In the genomic region with DNA sequence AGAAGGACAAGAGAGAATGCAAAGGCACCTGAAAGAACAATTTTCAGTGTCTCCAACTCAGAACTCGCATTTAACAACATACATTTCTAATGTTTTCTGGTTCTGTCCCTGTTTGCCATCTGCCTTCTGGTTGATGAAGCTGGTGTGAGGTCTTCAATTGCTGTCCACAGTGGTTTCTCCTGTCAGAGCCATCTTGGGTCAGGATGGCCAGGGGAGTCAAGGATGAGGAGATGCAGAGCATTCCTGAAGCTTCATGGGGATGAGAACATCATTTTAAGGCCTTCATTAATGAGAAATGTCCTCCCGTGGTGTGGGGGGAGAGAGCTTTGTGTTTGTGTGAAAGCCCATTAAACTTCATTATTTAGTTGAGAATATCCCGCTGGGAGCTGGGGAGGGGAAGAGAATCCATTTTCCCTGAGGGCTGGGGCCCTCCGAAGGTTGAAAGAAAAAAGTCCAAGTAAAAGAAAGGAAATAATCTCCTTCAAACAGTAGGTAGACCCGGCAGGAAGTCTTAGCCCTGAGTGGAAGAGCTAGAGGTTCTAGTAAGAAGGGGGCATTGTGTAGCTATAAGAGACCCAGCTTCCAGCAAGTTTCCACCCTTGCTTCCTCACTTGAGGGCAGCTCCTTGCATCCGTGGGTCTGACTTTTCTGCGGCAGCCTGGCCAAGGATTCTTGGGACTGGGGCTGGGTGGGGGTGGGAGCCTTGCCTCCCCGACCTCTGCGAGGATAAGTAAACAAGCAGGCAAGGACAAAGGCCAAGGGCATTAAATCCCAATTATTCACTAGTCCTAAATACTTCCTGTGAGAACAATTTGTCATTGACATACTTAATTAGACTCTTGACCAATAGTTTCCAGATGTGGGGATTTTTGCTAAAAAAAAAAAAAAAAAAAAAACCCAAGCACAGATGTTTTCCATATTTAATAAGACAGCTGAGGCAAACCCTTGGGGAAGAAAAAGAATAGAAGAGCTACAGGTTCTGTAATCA, we compare ENCODE assay signal across 17 cellular contexts.
A peak's percentile ranks its signal among the peaks of the same experiment; 100 is the strongest.
DNase-seq lines count a peak whose midpoint lies in the region; ATAC-seq and TF ChIP-seq lines count a peak whose summit lies in the region.
"Had no signal": no experiment of that assay in that cellular context is flagged by ENCODE, and none has a peak within 500 bp of the region (broad histone marks: within the 10 kb centered on the region; RNA-seq: fewer than 3 reads in every experiment).

No MANE protein-coding gene starts in this region.

- peak overlapping the region; percentile 38 for H3K27ac Mint-ChIP-seq in mesothelial cell of epicardium
- H3K27ac Mint-ChIP-seq: activated CD4-positive, alpha-beta T cell treated with anti-CD3 and anti-CD28 coated beads, Interleukin-2, amount 10 ng/mL, durations not matched to agents 7 days and 5 days; CD8-positive, alpha-beta T cell; natural killer cell treated with Interleukin-12 subunit alpha and Interleukin-12 subunit beta and Interleukin-15 and Interleukin-18, amount 100 ng/mL, for 72 hours had no signal

- H3K4me2 ChIP-seq in smooth muscle cell, result no peak overlapping the region

- no peaks in the 10 kb centered on the region for H3K9me3 ChIP-seq in gastroesophageal sphincter
- no peaks in the 10 kb centered on the region for H3K9me3 ChIP-seq in smooth muscle cell (replicated peaks; ENCODE audit: low read depth)

- H3F3A ChIP-seq in smooth muscle cell (ENCODE audit: low read depth), result no peaks in the 10 kb centered on the region

- no peaks in the 10 kb centered on the region for H4K20me1 ChIP-seq in smooth muscle cell (ENCODE audit: low read depth)

- no peak overlapping the region for H2AFZ ChIP-seq in smooth muscle cell (ENCODE audit: low read depth)

- H3K27me3 ChIP-seq in gastroesophageal sphincter, result no peaks in the 10 kb centered on the region
- H3K27me3 ChIP-seq in smooth muscle cell (ENCODE audit: low read depth), result no peaks in the 10 kb centered on the region

- no peaks in the 10 kb centered on the region for H3K27me3 Mint-ChIP-seq in mesothelial cell of epicardium (ENCODE audit: low read depth)
- H3K27me3 Mint-ChIP-seq: activated CD4-positive, alpha-beta T cell treated with anti-CD3 and anti-CD28 coated beads, Interleukin-2, amount 10 ng/mL, durations not matched to agents 7 days and 5 days had no signal

- 25 to 50% methylated on average over 2 to 5 of the region's 9 CpGs for WGBS in gastroesophageal sphincter (ENCODE audit: low coverage in 1 of 2), 2 donors
- 79% methylated on average over 9 of the region's 9 CpGs for WGBS in smooth muscle cell (ENCODE audit: low lambda C conversion rate)

- no peaks in the 10 kb centered on the region for H3K36me3 Mint-ChIP-seq in mesothelial cell of epicardium
- H3K36me3 Mint-ChIP-seq: CD8-positive, alpha-beta T cell; natural killer cell treated with Interleukin-12 subunit alpha and Interleukin-12 subunit beta and Interleukin-15 and Interleukin-18, amount 100 ng/mL, for 72 hours had no signal

- no peaks in the 10 kb centered on the region for H3K36me3 ChIP-seq in gastroesophageal sphincter
- H3K36me3 ChIP-seq in smooth muscle cell (ENCODE audit: low read depth), result no peaks in the 10 kb centered on the region

- peaks cover 3% of the 10 kb centered on the region for H3K9me3 Mint-ChIP-seq in mesothelial cell of epicardium
- H3K9me3 Mint-ChIP-seq: activated CD4-positive, alpha-beta T cell treated with anti-CD3 and anti-CD28 coated beads, Interleukin-2, amount 10 ng/mL, durations not matched to agents 7 days and 5 days; CD8-positive, alpha-beta T cell; natural killer cell treated with Interleukin-12 subunit alpha and Interleukin-12 subunit beta and Interleukin-15 and Interleukin-18, amount 100 ng/mL, for 72 hours had no signal

- H3K4me3 Mint-ChIP-seq in mesothelial cell of epicardium, result no peak overlapping the region
- H3K4me3 Mint-ChIP-seq: activated CD4-positive, alpha-beta T cell treated with anti-CD3 and anti-CD28 coated beads, Interleukin-2, amount 10 ng/mL, durations not matched to agents 7 days and 5 days; CD8-positive, alpha-beta T cell; natural killer cell treated with Interleukin-12 subunit alpha and Interleukin-12 subunit beta and Interleukin-15 and Interleukin-18, amount 100 ng/mL, for 72 hours had no signal

- ATAC-seq in gastroesophageal sphincter (peak; percentile 77), HG03095 (IDR thresholded peaks at IDR 0.05; ENCODE audit: unreplicated experiment) (no peak)
- ATAC-seq: CD8-positive, alpha-beta T cell; natural killer cell treated with Interleukin-12 subunit alpha and Interleukin-12 subunit beta and Interleukin-15 and Interleukin-18, amount 100 ng/mL, for 72 hours; stimulated activated naive CD8-positive, alpha-beta T cell treated with anti-CD3 and anti-CD28 coated beads, Interleukin-15, Interleukin-2, amounts not matched to agents 100 U/mL and 50 U/mL, for 24 hours had no signal

- TF ChIP-seq CTCF in AG09319 (IDR thresholded peaks at IDR 0.05; ENCODE audit: low read depth, low read length), result no peak
- TF ChIP-seq CTCF in gastroesophageal sphincter (IDR thresholded peaks at IDR 0.05), result no peak
- TF ChIP-seq CTCF in mesothelial cell of epicardium (IDR thresholded peaks at IDR 0.05; ENCODE audit: unreplicated experiment), result no peak
- TF ChIP-seq CTCF in smooth muscle cell (IDR thresholded peaks at IDR 0.05; ENCODE audit: borderline replicate concordance, insufficient read depth, poor library complexity, severe bottlenecking), result no peak

- H3K27ac ChIP-seq in gastroesophageal sphincter (peak overlapping the region in 3 of 4 donors; percentile 47 to 70 (median 68)), smooth muscle cell (ENCODE audit: low read depth) (no peak overlapping the region)

- H3K79me2 ChIP-seq in smooth muscle cell (ENCODE audit: low read depth), result no peaks in the 10 kb centered on the region

- H3K9ac ChIP-seq in smooth muscle cell (ENCODE audit: low read depth), result no peak overlapping the region

- H3K4me1 ChIP-seq in gastroesophageal sphincter (peaks cover 0 to 59% (median 10%) of the 10 kb centered on the region in 3 donors), smooth muscle cell (ENCODE audit: low read depth) (no peaks in the 10 kb centered on the region)

- H3K4me1 Mint-ChIP-seq in mesothelial cell of epicardium, result peaks cover 22% of the 10 kb centered on the region
- H3K4me1 Mint-ChIP-seq: activated CD4-positive, alpha-beta T cell treated with anti-CD3 and anti-CD28 coated beads, Interleukin-2, amount 10 ng/mL, durations not matched to agents 7 days and 5 days had no signal

- DNase-seq in AG09319 (ENCODE audit: extremely low read depth, low read depth) (peak; percentile 43), RPMI7951 (ENCODE audit: low read depth) (peak; percentile 71), mesothelial cell of epicardium (ENCODE audit: low spot score in 2 of 2, unreplicated experiment in 2 of 2) (no peak), smooth muscle cell (lab: John Stamatoyannopoulos, UW; ENCODE audit: unreplicated experiment) (no peak)
- no peak for DNase-seq in stimulated activated CD4-positive, alpha-beta T cell treated with anti-CD3 and anti-CD28 coated beads, Interleukin-1b, Interleukin-23, amount 100 ng/mL, for 48 hours
- DNase-seq in activated T-cell treated with anti-CD3 and anti-CD28 coated beads, Interleukin-2, amount 50 U/mL, for 1 hour, result no peak
- DNase-seq: activated CD4-positive, alpha-beta T cell treated with anti-CD3 and anti-CD28 coated beads, Interleukin-2, amount 10 ng/mL, durations not matched to agents 7 days and 5 days; activated naive CD4-positive, alpha-beta T cell; CD8-positive, alpha-beta T cell; IMR-90; mesenchymal stem cell; NCI-H187; stimulated activated naive CD8-positive, alpha-beta T cell treated with anti-CD3 and anti-CD28 coated beads, Interleukin-15, Interleukin-2, amounts not matched to agents 100 U/mL and 50 U/mL, for 24 hours; trophoblast cell had no signal

- TF ChIP-seq EP300 in gastroesophageal sphincter (IDR thresholded peaks at IDR 0.05), result no peak

- TF ChIP-seq POLR2A in gastroesophageal sphincter (IDR thresholded peaks at IDR 0.05), result no peak

- H3K4me3 ChIP-seq in gastroesophageal sphincter (no peak overlapping the region), smooth muscle cell (no peak overlapping the region)

Comparison
In these comparisons a context has a peak if more than half of its experiments do, and no peak if none do; other contexts are left out.
1. DNase-seq: peak in AG09319 (single experiment) and RPMI7951 (single experiment); none in mesothelial cell of epicardium (0 of 2), smooth muscle cell (single experiment), stimulated activated CD4-positive, alpha-beta T cell treated with anti-CD3 and anti-CD28 coated beads, Interleukin-1b, Interleukin-23, amount 100 ng/mL, for 48 hours (single experiment) and activated T-cell treated with anti-CD3 and anti-CD28 coated beads, Interleukin-2, amount 50 U/mL, for 1 hour (single experiment).